ENCODE assay signal across 23 cellular contexts in genomic region chr11:87462171-87462570, GRCh38.
DNase-seq lines count a peak whose midpoint lies in the region; ATAC-seq, FAIRE-seq and TF ChIP-seq lines count a peak whose summit lies in the region.
"Had no signal": no experiment of that assay in that cellular context is flagged by ENCODE, and none has a peak within 500 bp of the region (broad histone marks: within the 10 kb centered on the region; RNA-seq: fewer than 3 reads in every experiment).

No MANE protein-coding gene starts in this region.

- no peaks in the 10 kb centered on the region for H3F3A ChIP-seq in Loucy (ENCODE audit: low read depth)

- peak overlapping the region; percentile 24 for H3K27ac ChIP-seq in cardiac muscle cell
- H3K27ac ChIP-seq in osteoblast (ENCODE audit: low read depth, low read length), result no peak overlapping the region
- H3K27ac ChIP-seq: 22Rv1; A549; BLaER1 treated with 17β-estradiol and CSF1 and Interleukin-3, amounts not matched to agents 10 nM and 100 nM; C4-2B had no signal

- no peak overlapping the region for H3K4me3 ChIP-seq in cardiac muscle cell
- no peak overlapping the region for H3K4me3 ChIP-seq in Loucy (ENCODE audit: low read length, poor library complexity, severe bottlenecking)
- H3K4me3 ChIP-seq in bronchial epithelial cell (ENCODE audit: low read depth, low read length), result no peak overlapping the region
- H3K4me3 ChIP-seq in osteoblast (ENCODE audit: insufficient read depth, low read length), result no peak overlapping the region
- H3K4me3 ChIP-seq: A549; BLaER1 treated with 17β-estradiol and CSF1 and Interleukin-3, amounts not matched to agents 10 nM and 100 nM had no signal

- H2AFZ ChIP-seq in Loucy (ENCODE audit: low read length) (0 out of 2 replicates have a peak overlapping the region, but pooled peaks have one; percentile 20), osteoblast (ENCODE audit: low read length) (peak overlapping the region; percentile 65)

- H4K20me1 ChIP-seq in Loucy (ENCODE audit: insufficient read depth, low read length, poor library complexity, severe bottlenecking), result no peaks in the 10 kb centered on the region
- no peaks in the 10 kb centered on the region for H4K20me1 ChIP-seq in osteoblast (ENCODE audit: insufficient read depth, low read length)
- H4K20me1 ChIP-seq: BLaER1 treated with 17β-estradiol and CSF1 and Interleukin-3, amounts not matched to agents 10 nM and 100 nM had no signal

- H3K27me3 ChIP-seq in cardiac muscle cell (no peaks in the 10 kb centered on the region), Loucy (ENCODE audit: insufficient read depth, low read length, poor library complexity, severe bottlenecking) (no peaks in the 10 kb centered on the region), bronchial epithelial cell (ENCODE audit: control insufficient read depth, insufficient read depth, low read length) (no peaks in the 10 kb centered on the region), osteoblast (ENCODE audit: insufficient read depth, low read length) (no peaks in the 10 kb centered on the region)
- H3K27me3 ChIP-seq: BLaER1 treated with 17β-estradiol and CSF1 and Interleukin-3, amounts not matched to agents 10 nM and 100 nM had no signal

- H3K79me2 ChIP-seq in Loucy (ENCODE audit: insufficient read depth, low read length) (no peaks in the 10 kb centered on the region), osteoblast (ENCODE audit: insufficient read depth, low read length) (no peaks in the 10 kb centered on the region)

- no peaks in the 10 kb centered on the region for H3K9me2 ChIP-seq in Loucy (replicated peaks; ENCODE audit: low read depth, low read length)

- H3K4me2 ChIP-seq in Loucy (ENCODE audit: low read depth, low read length, poor library complexity, severe bottlenecking), result no peak overlapping the region
- no peak overlapping the region for H3K4me2 ChIP-seq in osteoblast (ENCODE audit: insufficient read depth, low read length)
- H3K4me2 ChIP-seq: A549; BLaER1 treated with 17β-estradiol and CSF1 and Interleukin-3, amounts not matched to agents 10 nM and 100 nM had no signal

- intact Hi-C loops in left ventricle myocardium superior (cut with micrococcal nuclease), result no loop called here

- DNase-seq in cardiac muscle cell (ENCODE audit: low read depth in 1 of 2, low spot score in 1 of 2), result no peak
- DNase-seq in left ventricle myocardium superior, result no peak
- no peak for DNase-seq in bronchial epithelial cell (ENCODE audit: low read depth)
- DNase-seq in osteoblast (ENCODE audit: insufficient read length, low spot score, missing footprints), result no peak
- no peak for DNase-seq in activated CD8-positive, alpha-beta memory T cell treated with anti-CD3 and anti-CD28 coated beads for 24 hours
- DNase-seq in NCI-H1694 treated with DMSO at 0.1 percent for 48 hours (lab: John Stamatoyannopoulos, UW), result no peak
- no peak for DNase-seq in NCI-H524 treated with DMSO at 0.1 percent for 48 hours (lab: John Stamatoyannopoulos, UW)
- DNase-seq: AML-193; Calu3; CD4-positive, alpha-beta T cell; CD8-positive, alpha-beta T cell; DMS79 treated with DMSO at 0.1 percent for 48 hours; GF-D8 had no signal

- TF ChIP-seq CTCF in cardiac muscle cell (IDR thresholded peaks at IDR 0.05; ENCODE audit: low read depth, low read length) (no peak), Loucy (conservative IDR thresholded peaks at IDR 0.05; ENCODE audit: low read length) (no peak), bronchial epithelial cell (IDR thresholded peaks at IDR 0.05; ENCODE audit: insufficient read depth, low read length, severe bottlenecking) (no peak), osteoblast (IDR thresholded peaks at IDR 0.05; ENCODE audit: extremely low read depth, low read depth, low read length) (no peak)

- peak; percentile 7 for FAIRE-seq in bronchial epithelial cell (lab: Jason Lieb, UNC)
- FAIRE-seq: A549, D721Med, G401.6, GM12891, GM19239 had no signal

- no peaks in the 10 kb centered on the region for H3K9me3 ChIP-seq in cardiac muscle cell (ENCODE audit: low read depth)
- H3K9me3 ChIP-seq in Loucy (ENCODE audit: insufficient read depth, low read depth, low read length), result no peaks in the 10 kb centered on the region
- no peaks in the 10 kb centered on the region for H3K9me3 ChIP-seq in osteoblast (ENCODE audit: low read depth, low read length)
- H3K9me3 ChIP-seq: A549; BLaER1 treated with 17β-estradiol and CSF1 and Interleukin-3, amounts not matched to agents 10 nM and 100 nM; Caco-2 had no signal

- H3K36me3 ChIP-seq in cardiac muscle cell (no peaks in the 10 kb centered on the region), Loucy (ENCODE audit: insufficient read depth, low read length) (no peaks in the 10 kb centered on the region), bronchial epithelial cell (ENCODE audit: control insufficient read depth, insufficient read depth, low read length) (no peaks in the 10 kb centered on the region), osteoblast (ENCODE audit: insufficient read depth, low read length) (no peaks in the 10 kb centered on the region)
- H3K36me3 ChIP-seq: BLaER1 treated with 17β-estradiol and CSF1 and Interleukin-3, amounts not matched to agents 10 nM and 100 nM had no signal

- no peak for ATAC-seq in left ventricle myocardium superior
- ATAC-seq: A549; CD8-positive, alpha-beta T cell had no signal

- H3K4me1 ChIP-seq in cardiac muscle cell (ENCODE audit: low read depth), result peaks cover 18% of the 10 kb centered on the region
- H3K4me1 ChIP-seq in Loucy (ENCODE audit: insufficient read depth, low read length, poor library complexity, severe bottlenecking), result no peaks in the 10 kb centered on the region
- no peaks in the 10 kb centered on the region for H3K4me1 ChIP-seq in osteoblast (ENCODE audit: insufficient read depth, low read length)
- H3K4me1 ChIP-seq: A549 had no signal

- no peak overlapping the region for H3K9ac ChIP-seq in Loucy (ENCODE audit: low read depth, low read length, poor library complexity, severe bottlenecking)
- H3K9ac ChIP-seq: BLaER1 treated with 17β-estradiol and CSF1 and Interleukin-3, amounts not matched to agents 10 nM and 100 nM had no signal
